ENCODE assay signal across 8 cellular contexts in the genomic region with DNA sequence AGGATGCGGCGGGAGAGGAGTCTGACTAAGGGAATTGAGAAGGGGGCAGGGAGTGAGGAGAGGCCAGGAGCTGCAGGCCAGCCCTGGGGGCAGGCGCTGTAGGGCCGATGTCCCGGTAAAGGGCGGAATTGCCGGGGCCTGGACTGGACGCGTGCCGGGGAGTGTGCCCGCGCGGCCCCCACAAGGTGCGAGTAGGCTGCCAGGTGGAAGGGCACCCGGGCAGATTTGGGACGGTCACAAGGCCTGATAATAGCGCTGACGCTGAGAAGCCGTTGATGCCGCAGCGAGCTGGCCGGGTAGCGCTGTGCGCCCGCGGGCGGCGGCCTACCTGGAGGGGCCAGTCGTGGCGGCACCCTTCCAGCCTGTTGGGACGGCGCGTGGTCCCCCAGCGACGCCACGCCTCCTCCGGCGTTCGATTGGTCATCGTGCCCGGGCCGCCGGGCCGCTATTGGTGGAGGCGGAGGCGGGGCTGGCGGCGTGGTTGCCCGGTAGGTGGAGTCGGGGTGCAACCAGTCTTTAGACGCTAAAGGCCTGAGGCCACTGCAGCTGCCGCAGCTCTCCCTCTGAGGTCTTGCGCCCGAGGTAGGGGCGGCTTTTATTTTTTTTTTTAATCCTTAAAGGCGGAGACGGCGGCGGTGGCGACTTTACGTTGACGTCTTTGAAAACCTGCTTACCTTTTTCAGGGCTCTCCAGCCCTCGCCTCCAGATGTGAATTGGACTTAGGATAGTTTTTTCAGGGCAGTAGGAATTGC. TPM values are rescaled to one million over a fixed set of nuclear protein-coding genes. Genes with fewer than 3 reads are reported as not detected.
DNase-seq lines count a peak whose midpoint lies in the region; ATAC-seq and TF ChIP-seq lines count a peak whose summit lies in the region.

No MANE protein-coding gene starts in this region.

- BruUV-seq in OCI-LY7 (replicated peaks; lab: Mats Ljungman, UMichigan): no TSS peak

- no peaks in the 10 kb centered on the region; the same call in 1 of the 2 replicates for H3K27me3 Mint-ChIP-seq in HFFc6 (ENCODE audit: insufficient read depth)
- no peaks in the 10 kb centered on the region for H3K27me3 Mint-ChIP-seq in activated naive CD8-positive, alpha-beta T cell treated with anti-CD3 and anti-CD28 coated beads for 36 hours

- peaks cover 22% of the 10 kb centered on the region for H4K20me1 ChIP-seq in OCI-LY7 (ENCODE audit: insufficient read depth, low read length)

- no peaks in the 10 kb centered on the region for H3K9me3 Mint-ChIP-seq in HFFc6
- no peaks in the 10 kb centered on the region for H3K9me3 Mint-ChIP-seq in activated naive CD8-positive, alpha-beta T cell treated with anti-CD3 and anti-CD28 coated beads for 36 hours

- DNase-seq in HFFc6 (peak; percentile 88), OCI-LY7 (ENCODE audit: low spot score) (peak; percentile 96), heart right ventricle (peak; percentile 95 to 97), putamen (ENCODE audit: low spot score) (peak; percentile 93), NCI-H1417 (lab: John Stamatoyannopoulos, UW) (no peak), NCI-H2107 treated with DMSO at 0.1 percent for 48 hours (lab: John Stamatoyannopoulos, UW; ENCODE audit: unreplicated experiment) (no peak)
- peak; percentile 98 for DNase-seq in activated naive CD8-positive, alpha-beta T cell treated with anti-CD3 and anti-CD28 coated beads for 36 hours

- peak overlapping the region; percentile 74 for H3K4me2 ChIP-seq in OCI-LY7 (ENCODE audit: low read length)

- peak overlapping the region; percentile 73 for H3K27ac ChIP-seq in OCI-LY7 (ENCODE audit: low read depth, low read length, poor library complexity, severe bottlenecking)
- peak overlapping the region; percentile 36 to 96 (median 89) for H3K27ac ChIP-seq in heart right ventricle

- no peaks in the 10 kb centered on the region for H3K27me3 ChIP-seq in heart right ventricle

- TF ChIP-seq CTCF in HFFc6 (IDR thresholded peaks at IDR 0.05) (peak; percentile 56), OCI-LY7 (conservative IDR thresholded peaks at IDR 0.05; ENCODE audit: low read length) (0 out of 2 replicates have a peak, but pooled peaks have one; percentile 4), heart right ventricle (IDR thresholded peaks at IDR 0.05) (peak in 6 of 9 donors; percentile 19 to 44 (median 34))

- POLR2A ChIA-PET in OCI-LY7 (lab: Charles Lee): interaction anchor here (1.0 to 7.5 kb wide), 5 partner anchors 13 to 115 kb away, joined by 3 to 85 read pairs (median 4); a partner anchor contains a TSS

- no peaks in the 10 kb centered on the region for H3K9me2 ChIP-seq in OCI-LY7 (ENCODE audit: insufficient read depth, low read length)

- CTCF ChIA-PET in OCI-LY7 (lab: Charles Lee; ENCODE audit: unreplicated experiment): no interaction called here

- intact Hi-C loops in OCI-LY7 (cut with micrococcal nuclease; ENCODE audit: unreplicated experiment) (loop anchor here (1.0 to 10.0 kb wide), 2 partner anchors 22 to 329 kb away; a partner anchor contains a TSS), heart right ventricle (cut with DNase I) (loop anchor here in 4 of 10 donors (1.0 to 10.0 kb wide), 4 partner anchors 22 to 279 kb away; a partner anchor contains a TSS)

- H3K9me3 ChIP-seq in OCI-LY7 (ENCODE audit: low read length): no peaks in the 10 kb centered on the region
- H3K9me3 ChIP-seq in heart right ventricle: no peaks in the 10 kb centered on the region

- H3K27ac Mint-ChIP-seq in HFFc6: peak overlapping the region; percentile 98
- H3K27ac Mint-ChIP-seq in activated naive CD8-positive, alpha-beta T cell treated with anti-CD3 and anti-CD28 coated beads for 36 hours: peak overlapping the region; percentile 98

- peaks cover 50% of the 10 kb centered on the region for H3K4me1 ChIP-seq in OCI-LY7 (ENCODE audit: insufficient read depth, low read length, poor library complexity, severe bottlenecking)
- H3K4me1 ChIP-seq in heart right ventricle: peaks cover 10 to 40% (median 23%) of the 10 kb centered on the region in 9 donors

- H3K4me3 ChIP-seq in GM08714 (ENCODE audit: low read length): peak overlapping the region; percentile 84
- H3K4me3 ChIP-seq in OCI-LY7 (ENCODE audit: low read depth, low read length, poor library complexity, severe bottlenecking): peak overlapping the region; percentile 76
- H3K4me3 ChIP-seq in heart right ventricle: peak overlapping the region; percentile 61 to 93 (median 80)

- H3K4me3 Mint-ChIP-seq in HFFc6: peak overlapping the region; percentile 99
- peak overlapping the region; percentile 94 for H3K4me3 Mint-ChIP-seq in activated naive CD8-positive, alpha-beta T cell treated with anti-CD3 and anti-CD28 coated beads for 36 hours

- peak overlapping the region; percentile 64; the same call in 1 of the 2 replicates for H2AFZ ChIP-seq in OCI-LY7 (ENCODE audit: low read length)

- H3K4me1 Mint-ChIP-seq in HFFc6 (ENCODE audit: low read depth): peaks cover 41% of the 10 kb centered on the region
- peaks cover 46% of the 10 kb centered on the region for H3K4me1 Mint-ChIP-seq in activated naive CD8-positive, alpha-beta T cell treated with anti-CD3 and anti-CD28 coated beads for 36 hours

- H3K36me3 ChIP-seq in OCI-LY7 (ENCODE audit: insufficient read depth, low read length) (peaks cover 19% of the 10 kb centered on the region), heart right ventricle (peaks cover 0 to 2% (median 0%) of the 10 kb centered on the region in 9 donors)

- no peaks in the 10 kb centered on the region for H3K36me3 Mint-ChIP-seq in HFFc6 (ENCODE audit: low read depth)
- H3K36me3 Mint-ChIP-seq in activated naive CD8-positive, alpha-beta T cell treated with anti-CD3 and anti-CD28 coated beads for 36 hours: peaks cover 19% of the 10 kb centered on the region

- peaks cover 54% of the 10 kb centered on the region for H3K79me2 ChIP-seq in OCI-LY7 (ENCODE audit: insufficient read depth, low read depth, low read length)

- ATAC-seq in heart right ventricle: peak; percentile 96 to 99 (median 98)

- WGBS in heart right ventricle, 2 donors: 1% methylated on average over 60 to 63 of the region's 63 CpGs

RNA-seq across cellular contexts. Expression of a gene that starts 0.9 kb away (rescaled TPM):
- 10 to 100 TPM; 24.8 to 32.4 (median 27.9) TPM for total RNA-seq in HFFc6 (2021; fragmentation: NEBNext Ultra II Directional; extraction: Animal tissue kit (Norgen Biotek cat#: 25700))
- total RNA-seq in OCI-LY7 (2014; rRNA removed; shearing (Covaris generic)): 22.8 and 32.6 TPM in 2 replicates
- total RNA-seq in OCI-LY7 (2022) (35.4 and 35.5 TPM in 2 replicates), heart right ventricle (10 to 100 TPM in 9 of 10 donors, 1 to 10 TPM in 1; 9.7 to 25.8 (median 19.2) TPM)
- 10 to 100 TPM; 43.2 to 44.1 TPM for total RNA-seq in activated naive CD8-positive, alpha-beta T cell treated with anti-CD3 and anti-CD28 coated beads for 36 hours
- polyA plus RNA-seq in heart right ventricle: 10 to 100 TPM; 15.8 to 24.4 TPM

RNA-seq across cellular contexts. Expression of a gene that starts 22.4 kb away (rescaled TPM):
- total RNA-seq in HFFc6 (2021; fragmentation: NEBNext Ultra II Directional; extraction: Animal tissue kit (Norgen Biotek cat#: 25700)): 1,000 to 10,000 TPM; 1,595 to 1,900 (median 1,723) TPM
- 2,776 and 2,813 TPM in 2 replicates for total RNA-seq in OCI-LY7 (2014; rRNA removed; shearing (Covaris generic))
- total RNA-seq in OCI-LY7 (2022) (1,952 and 2,115 TPM in 2 replicates), heart right ventricle (100 to 1,000 TPM; 350 to 651 (median 384) TPM)
- total RNA-seq in activated naive CD8-positive, alpha-beta T cell treated with anti-CD3 and anti-CD28 coated beads for 36 hours: 1,000 to 10,000 TPM; 2,531 to 2,622 TPM
- 1,000 to 10,000 TPM in 1 of 2 donors, 100 to 1,000 TPM in 1; 877 to 1,493 TPM for polyA plus RNA-seq in heart right ventricle

RNA-seq across cellular contexts. Expression of a gene that starts 54.6 kb away (rescaled TPM):
- total RNA-seq in HFFc6 (2021; fragmentation: NEBNext Ultra II Directional; extraction: Animal tissue kit (Norgen Biotek cat#: 25700)): not detected
- total RNA-seq in OCI-LY7 (2014; rRNA removed; shearing (Covaris generic)): not detected in 2 replicates
- not detected in 2 replicates for total RNA-seq in OCI-LY7 (2022)
- total RNA-seq in activated naive CD8-positive, alpha-beta T cell treated with anti-CD3 and anti-CD28 coated beads for 36 hours: not detected
- total RNA-seq in heart right ventricle: not detected
- polyA plus RNA-seq in heart right ventricle: not detected

Comparison
In these comparisons a context has a peak if more than half of its experiments do, and no peak if none do; other contexts are left out.
1. DNase-seq: peak in HFFc6 (single experiment), OCI-LY7 (single experiment), activated naive CD8-positive, alpha-beta T cell treated with anti-CD3 and anti-CD28 coated beads for 36 hours (single experiment), heart right ventricle (2 of 2) and putamen (single experiment); none in NCI-H1417 (0 of 3) and NCI-H2107 treated with DMSO at 0.1 percent for 48 hours (single experiment).
2. CTCF ChIP-seq: peak in every context shown above with its lines; median percentile 56 in HFFc6; 34 in heart right ventricle; 4 in OCI-LY7.
3. Peak in every context shown above with its lines, with median percentiles within 50 percentile points of each other: H3K4me3 ChIP-seq.